ENCODE assay signal across 8 cellular contexts in genomic region chr17:45135192-45135977, GRCh38. TPM values are rescaled to one million over a fixed set of nuclear protein-coding genes. Genes with fewer than 3 reads are reported as not detected.
DNase-seq lines count a peak whose midpoint lies in the region; ATAC-seq and TF ChIP-seq lines count a peak whose summit lies in the region.

A gene with protein sequence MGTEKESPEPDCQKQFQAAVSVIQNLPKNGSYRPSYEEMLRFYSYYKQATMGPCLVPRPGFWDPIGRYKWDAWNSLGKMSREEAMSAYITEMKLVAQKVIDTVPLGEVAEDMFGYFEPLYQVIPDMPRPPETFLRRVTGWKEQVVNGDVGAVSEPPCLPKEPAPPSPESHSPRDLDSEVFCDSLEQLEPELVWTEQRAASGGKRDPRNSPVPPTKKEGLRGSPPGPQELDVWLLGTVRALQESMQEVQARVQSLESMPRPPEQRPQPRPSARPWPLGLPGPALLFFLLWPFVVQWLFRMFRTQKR (plus strand): TSS chr17:45135687. CDS start chr17:45136145, 458 bp downstream.

- H3K27ac ChIP-seq in OCI-LY3 (ENCODE audit: low read length), result 0 out of 2 replicates have a peak within 1 kb of the TSS, but pooled peaks have one; percentile 5

- peak within 1 kb of the TSS; percentile 83 for H3K9ac ChIP-seq in OCI-LY3 (ENCODE audit: low read length)

- peak within 1 kb of the TSS; percentile 100 for H3K4me2 ChIP-seq in OCI-LY3 (ENCODE audit: low read length)

- H3K36me3 ChIP-seq in OCI-LY3 (replicated peaks; ENCODE audit: low read depth, low read length), result no peaks in the 10 kb centered on the region

- DNase-seq in DMS114 treated with DMSO at 0.1 percent for 48 hours (lab: John Stamatoyannopoulos, UW; ENCODE audit: unreplicated experiment), result peak; percentile 95
- DNase-seq in HuH-7.5 (ENCODE audit: low spot score), result peak; percentile 99
- peak; percentile 97 for DNase-seq in activated T-cell treated with anti-CD3 and anti-CD28 coated beads for 24 hours (ENCODE audit: low read depth)
- peak; percentile 100 for DNase-seq in epidermal melanocyte (ENCODE audit: insufficient read length, low spot score)
- peak; percentile 96 for DNase-seq in stimulated activated CD8-positive, alpha-beta memory T cell treated with anti-CD3 and anti-CD28 coated beads, Interleukin-4, amount 100 ng/mL, for 1 hour (ENCODE audit: low read depth in 2 of 2, low spot score in 1 of 2)

- TF ChIP-seq CTCF in OCI-LY3 (IDR thresholded peaks at IDR 0.05; ENCODE audit: low read depth, low read length), result peak; percentile 100

- no peaks in the 10 kb centered on the region for H3K79me2 ChIP-seq in OCI-LY3 (ENCODE audit: low read length)

- ATAC-seq in GM21515 (IDR thresholded peaks at IDR 0.05; ENCODE audit: unreplicated experiment), result peak; percentile 64

- H3K27me3 ChIP-seq in OCI-LY3 (ENCODE audit: low read depth, low read length), result no peaks in the 10 kb centered on the region
- no peaks in the 10 kb centered on the region for H3K27me3 ChIP-seq in mononuclear cell (ENCODE audit: insufficient read depth, low read length)

- H3K9me3 ChIP-seq in OCI-LY3 (ENCODE audit: insufficient read depth, low read length) (no peaks in the 10 kb centered on the region), mononuclear cell (ENCODE audit: low read depth, low read length) (no peaks in the 10 kb centered on the region)

- peak within 1 kb of the TSS; percentile 85 for H3K4me3 ChIP-seq in OCI-LY3 (ENCODE audit: low read length)
- H3K4me3 ChIP-seq in mononuclear cell (ENCODE audit: low read length), result peak within 1 kb of the TSS; percentile 59

- H3K4me1 ChIP-seq in OCI-LY3 (ENCODE audit: low read length), result peaks cover 10% of the 10 kb centered on the region
- peaks cover 27% of the 10 kb centered on the region for H3K4me1 ChIP-seq in mononuclear cell (ENCODE audit: insufficient read depth, low read length)

- H4K20me1 ChIP-seq in OCI-LY3 (ENCODE audit: insufficient read depth, low read length), result no peaks in the 10 kb centered on the region

- peak within 1 kb of the TSS; percentile 50; the same call in 1 of the 2 replicates for H2AFZ ChIP-seq in OCI-LY3 (ENCODE audit: low read depth, low read length)

RNA-seq across cellular contexts. Expression of the gene that starts here (rescaled TPM):
- 6.9 TPM for total RNA-seq in mononuclear cell

Comparison
In these comparisons a context has a peak if more than half of its experiments do, and no peak if none do; other contexts are left out.
1. Peak in every context shown above with its lines: DNase-seq, ATAC-seq, H3K4me3 ChIP-seq and H3K27ac ChIP-seq.